In the genomic region with DNA sequence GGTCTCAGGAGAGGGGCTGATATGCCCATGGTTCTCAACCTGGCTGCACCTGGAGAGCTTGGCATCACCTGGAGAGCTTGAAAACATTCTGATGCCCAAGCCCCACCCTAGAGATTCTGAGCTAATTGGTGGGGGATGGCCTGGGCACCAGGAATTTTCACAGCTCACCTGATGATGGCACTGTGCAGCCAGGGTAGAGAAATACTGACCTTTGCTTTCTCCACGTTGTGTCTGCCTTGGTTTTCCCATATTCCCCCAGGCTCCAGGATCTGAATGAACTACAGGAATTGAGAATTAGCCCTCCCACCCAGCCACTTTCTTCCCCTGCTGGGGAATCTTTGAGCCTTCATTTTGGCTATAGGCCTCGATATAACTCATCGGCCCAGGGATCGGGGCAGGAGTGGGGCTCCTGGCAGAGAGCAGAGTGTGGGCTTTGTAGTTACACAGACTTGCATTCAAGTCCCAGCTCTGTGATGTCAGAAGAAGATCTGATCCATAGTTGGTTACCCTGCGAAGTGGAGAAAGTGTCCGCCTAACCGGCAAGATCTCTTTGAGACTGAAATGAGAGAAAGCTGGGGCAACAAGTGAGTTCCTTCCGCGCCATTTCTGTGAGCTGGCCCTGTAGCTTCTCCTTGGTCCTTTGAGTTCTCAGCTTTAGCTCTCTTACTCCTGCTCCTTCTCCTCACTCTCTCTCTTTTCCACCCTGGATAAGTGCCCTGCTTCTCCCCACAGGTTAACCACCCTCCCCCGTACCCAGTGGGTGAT, we compare ENCODE assay signal across 8 cellular contexts. TPM values are rescaled to one million over a fixed set of nuclear protein-coding genes. Genes with fewer than 3 reads are reported as not detected.
DNase-seq lines count a peak whose midpoint lies in the region; ATAC-seq and TF ChIP-seq lines count a peak whose summit lies in the region.

No MANE protein-coding gene starts in this region.

- H3K4me3 Mint-ChIP-seq in immature natural killer cell (no peak overlapping the region), T-helper 17 cell (no peak overlapping the region)

- H3K27me3 Mint-ChIP-seq in immature natural killer cell (ENCODE audit: low read depth in 3 of 3) (peaks cover 2 to 8% (median 5%) of the 10 kb centered on the region in 3 donors), T-helper 17 cell (peaks cover 17% of the 10 kb centered on the region)

- peak; percentile 55 for TF ChIP-seq CTCF in LNCAP (IDR thresholded peaks at IDR 0.05)

- H3K27ac Mint-ChIP-seq in immature natural killer cell (no peak overlapping the region), T-helper 17 cell (no peak overlapping the region)

- H3K9me3 Mint-ChIP-seq in immature natural killer cell, result no peaks in the 10 kb centered on the region

- no peaks in the 10 kb centered on the region for H3K4me1 Mint-ChIP-seq in immature natural killer cell
- no peaks in the 10 kb centered on the region for H3K4me1 Mint-ChIP-seq in T-helper 17 cell

- DNase-seq in EH (ENCODE audit: low read depth) (peak; percentile 39), UCSD-AML1 (lab: John Stamatoyannopoulos, UW; ENCODE audit: unreplicated experiment) (peak; percentile 30), immature natural killer cell (peak in 2 of 3 donors; percentile 5 to 16), SKM-1 (lab: John Stamatoyannopoulos, UW; ENCODE audit: unreplicated experiment) (no peak), T-helper 17 cell (no peak)

- ATAC-seq in GM19324 (IDR thresholded peaks at IDR 0.05; ENCODE audit: low FRiP score, unreplicated experiment) (no peak), GM19452 (IDR thresholded peaks at IDR 0.05; ENCODE audit: unreplicated experiment) (no peak), T-helper 17 cell (no peak)

- no peaks in the 10 kb centered on the region for H3K9me3 ChIP-seq in T-helper 17 cell (ENCODE audit: control insufficient read depth, low read length, poor library complexity, severe bottlenecking)

- no peaks in the 10 kb centered on the region for H3K36me3 Mint-ChIP-seq in immature natural killer cell
- no peaks in the 10 kb centered on the region for H3K36me3 Mint-ChIP-seq in T-helper 17 cell (ENCODE audit: low read depth)

RNA-seq across cellular contexts. Expression of a gene that starts 33.1 kb away (rescaled TPM):
- polyA plus RNA-seq in immature natural killer cell, result 10 to 100 TPM; 38.9 to 55.7 (median 52.1) TPM
- 10 to 100 TPM; 40.0 to 40.1 TPM for total RNA-seq in T-helper 17 cell

Comparison
In these comparisons a context has a peak if more than half of its experiments do, and no peak if none do; other contexts are left out.
1. DNase-seq: peak in EH (single experiment), UCSD-AML1 (single experiment) and immature natural killer cell (2 of 3); none in SKM-1 (single experiment) and T-helper 17 cell (0 of 3).